In genomic region chr1:161193561-161194235, GRCh38 we compare ENCODE assay signal across 1 cellular context.
TF ChIP-seq lines count a peak whose summit lies in the region.

No MANE protein-coding gene starts in this region.

TF ChIP-seq in HepG2, 621 proteins besides CTCF, POLR2A, EP300 and RAD21:
- TF ChIP-seq HOXA9 (CRISPR knock-in tag; IDR thresholded peaks at IDR 0.05; ENCODE audit: borderline replicate concordance) (no peak), HNF4A (CRISPR knock-in tag; IDR thresholded peaks at IDR 0.05) (peak; percentile 38), ZNF710 (CRISPR knock-in tag; IDR thresholded peaks at IDR 0.05; ENCODE audit: borderline replicate concordance) (no peak), HOXA3 (CRISPR knock-in tag; IDR thresholded peaks at IDR 0.05) (peak; percentile 34; the same call in 1 of the 2 replicates), TFAP4 (IDR thresholded peaks at IDR 0.05; ENCODE audit: borderline replicate concordance, low read depth) (peak; percentile 31; the same call in 1 of the 2 replicates), ZMAT5 (CRISPR knock-in tag; IDR thresholded peaks at IDR 0.05; ENCODE audit: borderline replicate concordance, low read depth) (no peak), ZNF761 (CRISPR knock-in tag; conservative IDR thresholded peaks at IDR 0.05) (no peak), MAX (IDR thresholded peaks at IDR 0.05) (0 out of 2 replicates have a peak, but pooled peaks have one; percentile 35), YY1 (IDR thresholded peaks at IDR 0.05; ENCODE audit: insufficient read depth, insufficient replicate concordance, low read depth, low read length) (peak; percentile 43), MXD1 (CRISPR knock-in tag; IDR thresholded peaks at IDR 0.05) (0 out of 2 replicates have a peak, but pooled peaks have one; percentile 31), ZNF687 (CRISPR knock-in tag; IDR thresholded peaks at IDR 0.05) (peak; percentile 74), HNF4G (IDR thresholded peaks at IDR 0.05; ENCODE audit: borderline replicate concordance, low read depth, low read length) (0 out of 2 replicates have a peak, but pooled peaks have one; percentile 27), HNF4G (CRISPR knock-in tag; IDR thresholded peaks at IDR 0.05; ENCODE audit: borderline replicate concordance, low read depth) (no peak), HIC2 (CRISPR knock-in tag; IDR thresholded peaks at IDR 0.05; ENCODE audit: low read depth) (peak; percentile 79), FOXA1 (IDR thresholded peaks at IDR 0.05) (no peak), FOXA1 (CRISPR knock-in tag; IDR thresholded peaks at IDR 0.05) (0 out of 2 replicates have a peak, but pooled peaks have one; percentile 14), HNRNPL (IDR thresholded peaks at IDR 0.05; ENCODE audit: low read depth, low read length) (peak; percentile 96), MYC (CRISPR knock-in tag; IDR thresholded peaks at IDR 0.05; ENCODE audit: borderline replicate concordance) (peak; percentile 52; the same call in 1 of the 2 replicates), ZBTB33 (CRISPR knock-in tag; IDR thresholded peaks at IDR 0.05) (peak; percentile 98), STAG1 (CRISPR knock-in tag; IDR thresholded peaks at IDR 0.05) (peak; percentile 50)
TF ChIP-seq in HepG2: peak in this region for 14.
